18 cellular contexts compared by ENCODE assay signal in the genomic region with DNA sequence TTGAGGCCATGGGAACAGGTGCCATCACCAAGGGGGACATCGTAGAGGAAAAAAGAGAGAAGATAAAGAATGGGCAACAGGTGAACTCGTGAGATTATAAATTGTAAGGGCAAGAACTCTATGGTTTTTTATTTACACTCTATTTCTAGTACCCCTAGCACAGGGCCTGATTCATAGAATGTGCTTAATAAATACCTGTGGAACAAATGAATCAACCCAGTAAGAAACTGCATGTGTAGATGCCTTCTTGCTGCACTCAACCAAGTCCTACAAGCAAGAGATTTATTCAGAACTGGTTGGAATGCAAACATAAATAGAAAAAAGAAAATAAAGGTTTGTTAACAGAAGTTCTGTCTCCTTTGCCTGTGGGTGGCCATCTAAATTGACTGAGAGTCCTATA. TPM values are rescaled to one million over a fixed set of nuclear protein-coding genes. Genes with fewer than 3 reads are reported as not detected.
A peak's percentile ranks its signal among the peaks of the same experiment; 100 is the strongest.
DNase-seq lines count a peak whose midpoint lies in the region; ATAC-seq and TF ChIP-seq lines count a peak whose summit lies in the region.
"Had no signal": no experiment of that assay in that cellular context is flagged by ENCODE, and none has a peak within 500 bp of the region (broad histone marks: within the 10 kb centered on the region; RNA-seq: fewer than 3 reads in every experiment).

No MANE protein-coding gene starts in this region.

- H3K36me3 Mint-ChIP-seq in CD4-positive, alpha-beta memory T cell: peaks cover 54 to 73% of the 10 kb centered on the region in 2 donors
- H3K36me3 Mint-ChIP-seq in Calu3 (ENCODE audit: insufficient read depth, unreplicated experiment): peaks cover 7% of the 10 kb centered on the region
- H3K36me3 Mint-ChIP-seq in activated T-helper 2 cell treated with anti-CD3 and anti-CD28 coated beads, Interferon-gamma antibody, Interleukin-2, Interleukin-4, amounts not matched to agents 10 μg/mL and 5 μg/mL and 100 μg/mL, durations not matched to agents 14 hours and 24 hours and 36 hours (ENCODE audit: low read depth): peaks cover 83% of the 10 kb centered on the region

- H3K4me1 ChIP-seq in CD4-positive, alpha-beta memory T cell (ENCODE audit: insufficient read depth, low read length): no peaks in the 10 kb centered on the region
- H3K4me1 ChIP-seq in body of pancreas: no peaks in the 10 kb centered on the region
- H3K4me1 ChIP-seq: BE2C, gastrocnemius medialis, upper lobe of right lung had no signal

- peaks cover 55% of the 10 kb centered on the region for H3K36me3 ChIP-seq in CD4-positive, alpha-beta memory T cell (ENCODE audit: insufficient read depth, low read length)
- H3K36me3 ChIP-seq in body of pancreas (replicated peaks in 1 of 2; ENCODE audit: insufficient read depth in 1 of 2, low read depth in 2 of 2): peaks cover 0 to 40% of the 10 kb centered on the region in 2 donors
- H3K36me3 ChIP-seq: BE2C, HAP-1 had no signal

- CTCF ChIA-PET in CD4-positive, alpha-beta memory T cell (lab: Charles Lee; ENCODE audit: partially characterized antibody): interaction anchor here (0.5 kb wide), 1 partner anchor 131 kb away, joined by 3 read pairs; no protein-coding TSS in a partner anchor
- CTCF ChIA-PET in Calu3 (lab: Charles Lee): interaction anchor here (0.6 to 1.1 kb wide), 2 partner anchors 19 to 589 kb away, joined by 3 to 4 read pairs; partner anchors contain the start of gene KPNA1
- CTCF ChIA-PET in GM10248 (lab: Yijun Ruan, JAX): interaction anchor here (1.0 to 2.0 kb wide), 5 partner anchors 12 to 146 kb away, joined by 3 to 5 read pairs (median 3); no protein-coding TSS in a partner anchor

- peaks cover 0 to 3% (median 0%) of the 10 kb centered on the region in 4 donors for H3K4me1 Mint-ChIP-seq in CD4-positive, alpha-beta memory T cell
- H3K4me1 Mint-ChIP-seq in Calu3 (ENCODE audit: low read depth, unreplicated experiment): peaks cover 14% of the 10 kb centered on the region
- peaks cover 46% of the 10 kb centered on the region for H3K4me1 Mint-ChIP-seq in activated T-helper 2 cell treated with anti-CD3 and anti-CD28 coated beads, Interferon-gamma antibody, Interleukin-2, Interleukin-4, amounts not matched to agents 10 μg/mL and 5 μg/mL and 100 μg/mL, durations not matched to agents 14 hours and 24 hours and 36 hours (ENCODE audit: low read depth)

- H3K27me3 Mint-ChIP-seq in CD4-positive, alpha-beta memory T cell: no peaks in the 10 kb centered on the region
- H3K27me3 Mint-ChIP-seq in Calu3 (ENCODE audit: unreplicated experiment): no peaks in the 10 kb centered on the region
- H3K27me3 Mint-ChIP-seq in activated T-helper 2 cell treated with anti-CD3 and anti-CD28 coated beads, Interferon-gamma antibody, Interleukin-2, Interleukin-4, amounts not matched to agents 10 μg/mL and 5 μg/mL and 100 μg/mL, durations not matched to agents 14 hours and 24 hours and 36 hours (ENCODE audit: low read depth): no peaks in the 10 kb centered on the region

- TF ChIP-seq CTCF in Calu3 (IDR thresholded peaks at IDR 0.05; ENCODE audit: unreplicated experiment) (no peak), body of pancreas (IDR thresholded peaks at IDR 0.05) (no peak), GM10248 (IDR thresholded peaks at IDR 0.05; ENCODE audit: control extremely low read depth, extremely low read depth, low read depth, missing control alignments) (no peak)

- intact Hi-C loops in CD4-positive, alpha-beta memory T cell (cut with micrococcal nuclease): no loop called here
- intact Hi-C loops in Calu3 (cut with micrococcal nuclease; ENCODE audit: unreplicated experiment): no loop called here
- intact Hi-C loops in activated T-helper 2 cell treated with anti-CD3 and anti-CD28 coated beads, Interferon-gamma antibody, Interleukin-2, Interleukin-4, amounts not matched to agents 10 μg/mL and 5 μg/mL and 100 μg/mL, durations not matched to agents 14 hours and 24 hours and 36 hours (cut with micrococcal nuclease): loop anchor here (5.0 to 10.0 kb wide), 2 partner anchors 106 to 139 kb away; no protein-coding TSS in a partner anchor
- intact Hi-C loops in body of pancreas (cut with DNase I): no loop called here

- no TSS peak for BruUV-seq in Calu3 (replicated peaks; lab: Mats Ljungman, UMichigan)

- H3K4me3 ChIP-seq in CD4-positive, alpha-beta memory T cell (ENCODE audit: low read length in 2 of 2): no peak overlapping the region
- no peak overlapping the region for H3K4me3 ChIP-seq in body of pancreas
- H3K4me3 ChIP-seq: gastrocnemius medialis, HAP-1, upper lobe of right lung had no signal

- WGBS in body of pancreas, 2 donors: 77 to 80% methylated on average over 2 of the region's 2 CpGs

- no peak for DNase-seq in CD4-positive, alpha-beta memory T cell
- DNase-seq in Calu3 (no peak), body of pancreas (no peak), NCI-H526 (lab: John Stamatoyannopoulos, UW) (no peak), GM10248 (ENCODE audit: extremely low spot score) (no peak)
- no peak for DNase-seq in activated T-helper 2 cell treated with anti-CD3 and anti-CD28 coated beads, Interferon-gamma antibody, Interleukin-2, Interleukin-4, amounts not matched to agents 10 μg/mL and 5 μg/mL and 100 μg/mL, durations not matched to agents 14 hours and 24 hours and 36 hours (ENCODE audit: low spot score)
- DNase-seq in stimulated activated naive CD4-positive, alpha-beta T cell treated with Interleukin-2 at 50 U/mL for 16 hours (lab: John Stamatoyannopoulos, UW): no peak
- DNase-seq: aorta, gastrocnemius medialis, GDM1, NCI-H187 treated with DMSO at 0.1 percent for 48 hours, NCI-H446 treated with DMSO at 0.1 percent for 48 hours, retina, Right ventricle myocardium superior, upper lobe of right lung had no signal

- TF ChIP-seq POLR2A in body of pancreas (IDR thresholded peaks at IDR 0.05): no peak

- no peak overlapping the region for H3K27ac ChIP-seq in CD4-positive, alpha-beta memory T cell (ENCODE audit: low read depth, low read length)
- no peak overlapping the region for H3K27ac ChIP-seq in body of pancreas
- H3K27ac ChIP-seq: gastrocnemius medialis, upper lobe of right lung had no signal

- no peaks in the 10 kb centered on the region for H3K9me3 ChIP-seq in CD4-positive, alpha-beta memory T cell (ENCODE audit: control insufficient read depth in 1 of 2, low read length in 2 of 2)
- H3K9me3 ChIP-seq in body of pancreas: no peaks in the 10 kb centered on the region
- H3K9me3 ChIP-seq: BE2C, gastrocnemius medialis, HAP-1, upper lobe of right lung had no signal

- POLR2A ChIA-PET in CD4-positive, alpha-beta memory T cell (lab: Charles Lee; ENCODE audit: partially characterized antibody): no interaction called here
- POLR2A ChIA-PET in GM10248 (lab: Yijun Ruan, JAX): interaction anchor here (0.8 to 1.0 kb wide), 2 partner anchors 20 to 125 kb away, joined by 3 to 4 read pairs; no protein-coding TSS in a partner anchor

- peak overlapping the region in 5 of 7 donors; percentile 43 to 75 (median 72) for H3K27ac Mint-ChIP-seq in CD4-positive, alpha-beta memory T cell
- peak overlapping the region; percentile 31 for H3K27ac Mint-ChIP-seq in Calu3 (ENCODE audit: unreplicated experiment)
- peak overlapping the region; percentile 63 for H3K27ac Mint-ChIP-seq in activated T-helper 2 cell treated with anti-CD3 and anti-CD28 coated beads, Interferon-gamma antibody, Interleukin-2, Interleukin-4, amounts not matched to agents 10 μg/mL and 5 μg/mL and 100 μg/mL, durations not matched to agents 14 hours and 24 hours and 36 hours

- ATAC-seq in HG03159 (IDR thresholded peaks at IDR 0.05; ENCODE audit: unreplicated experiment) (peak; percentile 15), body of pancreas (no peak)

- H3K27me3 ChIP-seq in CD4-positive, alpha-beta memory T cell (ENCODE audit: insufficient read depth, low read length): no peaks in the 10 kb centered on the region
- H3K27me3 ChIP-seq in body of pancreas: no peaks in the 10 kb centered on the region
- H3K27me3 ChIP-seq: BE2C, gastrocnemius medialis, upper lobe of right lung had no signal

- no peak overlapping the region for H3K4me3 Mint-ChIP-seq in CD4-positive, alpha-beta memory T cell
- no peak overlapping the region for H3K4me3 Mint-ChIP-seq in Calu3 (ENCODE audit: low read depth, unreplicated experiment)
- no peak overlapping the region for H3K4me3 Mint-ChIP-seq in activated T-helper 2 cell treated with anti-CD3 and anti-CD28 coated beads, Interferon-gamma antibody, Interleukin-2, Interleukin-4, amounts not matched to agents 10 μg/mL and 5 μg/mL and 100 μg/mL, durations not matched to agents 14 hours and 24 hours and 36 hours (ENCODE audit: low read depth)

- no peaks in the 10 kb centered on the region for H3K9me3 Mint-ChIP-seq in CD4-positive, alpha-beta memory T cell
- no peaks in the 10 kb centered on the region for H3K9me3 Mint-ChIP-seq in Calu3 (ENCODE audit: low read depth, unreplicated experiment)
- H3K9me3 Mint-ChIP-seq in activated T-helper 2 cell treated with anti-CD3 and anti-CD28 coated beads, Interferon-gamma antibody, Interleukin-2, Interleukin-4, amounts not matched to agents 10 μg/mL and 5 μg/mL and 100 μg/mL, durations not matched to agents 14 hours and 24 hours and 36 hours: no peaks in the 10 kb centered on the region

RNA-seq across cellular contexts. Expression of gene KPNA1, which starts 18.7 kb away (rescaled TPM):
- total RNA-seq in CD4-positive, alpha-beta memory T cell: 10 to 100 TPM; 67.4 to 71.5 TPM
- 10 to 100 TPM; 45.6 to 51.3 TPM for polyA plus RNA-seq in CD4-positive, alpha-beta memory T cell
- total RNA-seq in Calu3 (2022) (76.7 and 78.5 TPM in 2 replicates), body of pancreas (10 to 100 TPM; 20.2 to 28.7 TPM)
- 67.5 and 70.5 TPM in 2 replicates for total RNA-seq in activated T-helper 2 cell treated with anti-CD3 and anti-CD28 coated beads, Interferon-gamma antibody, Interleukin-2, Interleukin-4, amounts not matched to agents 10 μg/mL and 5 μg/mL and 100 μg/mL, durations not matched to agents 14 hours and 24 hours and 36 hours

RNA-seq across cellular contexts. Expression of gene PARP9, which starts 30.6 kb away (rescaled TPM):
- 10 to 100 TPM; 24.0 to 26.0 TPM for total RNA-seq in CD4-positive, alpha-beta memory T cell
- polyA plus RNA-seq in CD4-positive, alpha-beta memory T cell: 10 to 100 TPM; 23.1 to 43.4 TPM
- total RNA-seq in Calu3 (2022) (71.2 and 128 TPM in 2 replicates), body of pancreas (10 to 100 TPM; 13.2 to 17.1 TPM)
- total RNA-seq in activated T-helper 2 cell treated with anti-CD3 and anti-CD28 coated beads, Interferon-gamma antibody, Interleukin-2, Interleukin-4, amounts not matched to agents 10 μg/mL and 5 μg/mL and 100 μg/mL, durations not matched to agents 14 hours and 24 hours and 36 hours: 29.8 and 31.0 TPM in 2 replicates

RNA-seq across cellular contexts. Expression of gene DTX3L, which starts 30.7 kb away (rescaled TPM):
- 10 to 100 TPM; 49.3 to 51.0 TPM for total RNA-seq in CD4-positive, alpha-beta memory T cell
- polyA plus RNA-seq in CD4-positive, alpha-beta memory T cell: 10 to 100 TPM; 14.8 to 34.4 TPM
- 73.9 and 121 TPM in 2 replicates for total RNA-seq in Calu3 (2022)
- total RNA-seq in activated T-helper 2 cell treated with anti-CD3 and anti-CD28 coated beads, Interferon-gamma antibody, Interleukin-2, Interleukin-4, amounts not matched to agents 10 μg/mL and 5 μg/mL and 100 μg/mL, durations not matched to agents 14 hours and 24 hours and 36 hours: 32.4 and 34.3 TPM in 2 replicates
- 10 to 100 TPM; 13.5 to 17.6 TPM for total RNA-seq in body of pancreas

RNA-seq across cellular contexts. Expression of gene PARP15, which starts 44.0 kb away (rescaled TPM):
- 10 to 100 TPM; 74.5 to 78.0 TPM for total RNA-seq in CD4-positive, alpha-beta memory T cell
- 10 to 100 TPM in 1 of 2 donors, 1 to 10 TPM in 1; 7.6 to 11.9 TPM for polyA plus RNA-seq in CD4-positive, alpha-beta memory T cell
- total RNA-seq in Calu3 (2022): 3.4 and 3.6 TPM in 2 replicates
- total RNA-seq in activated T-helper 2 cell treated with anti-CD3 and anti-CD28 coated beads, Interferon-gamma antibody, Interleukin-2, Interleukin-4, amounts not matched to agents 10 μg/mL and 5 μg/mL and 100 μg/mL, durations not matched to agents 14 hours and 24 hours and 36 hours: 14.4 and 16.1 TPM in 2 replicates
- under 1 TPM in 1 of 2 donors, not detected in 1; 0.52 TPM for total RNA-seq in body of pancreas
